22 cellular contexts compared by ENCODE assay signal in genomic region chr2:24643051-24643450, GRCh38.
"Had no signal": no experiment of that assay in that cellular context is flagged by ENCODE, and none has a peak within 500 bp of the region (broad histone marks: within the 10 kb centered on the region; RNA-seq: fewer than 3 reads in every experiment).

No MANE protein-coding gene starts in this region.

- DNase-seq: effector memory CD4-positive, alpha-beta T cell; foreskin keratinocyte; immature natural killer cell; kidney; left cardiac atrium; left ventricle myocardium superior; mesenchymal stem cell; naive B cell; occipital lobe; pancreas; right cardiac atrium; small intestine; stimulated activated CD4-positive, alpha-beta T cell treated with anti-CD3 and anti-CD28 coated beads, Interleukin-12 subunit alpha, Interleukin-12 subunit beta, amount 100 ng/mL, for 4 hours; stimulated activated naive CD4-positive, alpha-beta T cell treated with Interleukin-2 at 50 U/mL for 16 hours; thyroid gland had no signal

- H3K27ac Mint-ChIP-seq: immature natural killer cell, progenitor cell of endocrine pancreas, type B pancreatic cell had no signal

- H3K36me3 ChIP-seq: pancreas, suprapubic skin, thyroid gland had no signal

- H3K9me3 Mint-ChIP-seq: immature natural killer cell, type B pancreatic cell had no signal

- H3K27me3 Mint-ChIP-seq: naive B cell, progenitor cell of endocrine pancreas, type B pancreatic cell had no signal

- FAIRE-seq: urothelium cell line had no signal

- H3K27ac ChIP-seq: foreskin keratinocyte, pancreas, suprapubic skin, thyroid gland had no signal

- H3K4me3 Mint-ChIP-seq: immature natural killer cell, naive B cell, nephron, type B pancreatic cell had no signal

- H3K4me1 ChIP-seq: foreskin keratinocyte, suprapubic skin had no signal

- H3K4me1 Mint-ChIP-seq: nephron had no signal

- H3K27me3 ChIP-seq: foreskin keratinocyte, pancreas, suprapubic skin, thyroid gland had no signal

- H3K9me3 ChIP-seq: pancreas, suprapubic skin had no signal

- H3K4me3 ChIP-seq: lung, pancreas, suprapubic skin, thyroid gland had no signal

- ATAC-seq: esophagus mucosa, foreskin keratinocyte, left cardiac atrium, left ventricle myocardium superior, right cardiac atrium had no signal
